1 cellular context compared by ENCODE assay signal in the genomic region with DNA sequence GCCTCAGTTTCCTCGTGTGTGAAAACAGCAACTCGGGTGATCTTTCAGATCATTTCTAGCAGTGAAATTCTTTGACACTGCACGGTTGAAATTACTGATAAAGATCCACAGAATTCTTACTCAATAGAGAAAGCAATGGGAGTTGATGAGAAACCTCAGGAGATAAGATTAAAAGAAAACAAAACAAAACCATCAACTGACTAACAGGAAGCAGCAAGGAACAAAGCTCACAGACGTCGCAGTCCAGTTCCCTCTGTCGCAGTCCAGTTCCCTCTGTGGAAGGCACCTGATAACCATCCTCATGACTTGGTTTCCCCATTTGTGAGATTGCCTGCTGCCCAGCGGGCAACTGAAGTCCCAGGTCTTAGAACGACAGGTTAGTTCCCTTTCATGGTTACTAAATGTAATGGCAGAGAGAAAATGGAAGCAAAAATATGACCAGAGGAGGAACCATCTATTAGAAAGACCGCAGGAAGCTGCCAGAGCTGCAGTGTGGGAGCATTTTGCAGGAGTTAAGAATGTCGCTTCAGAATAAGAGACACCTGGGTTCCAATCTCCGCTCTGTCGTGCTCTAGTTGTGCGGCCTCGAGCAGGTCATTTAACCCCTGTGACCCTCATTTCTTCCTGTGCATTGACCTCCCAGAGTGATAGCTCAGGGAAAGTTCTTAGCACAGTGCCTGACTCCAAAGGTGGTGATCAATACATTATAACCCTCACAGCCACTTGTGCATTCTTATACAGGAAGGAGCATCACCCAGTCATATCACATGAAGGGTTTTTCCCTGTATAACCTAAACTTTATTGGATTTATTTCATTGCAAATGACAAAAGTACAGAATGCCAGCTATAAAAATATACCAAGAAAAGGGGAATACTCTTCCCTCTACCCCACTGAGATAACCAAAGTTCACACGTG.
A peak's percentile ranks its signal among the peaks of the same experiment; 100 is the strongest.
TF ChIP-seq lines count a peak whose summit lies in the region.

No MANE protein-coding gene starts in this region.

TF ChIP-seq in K562, 482 proteins besides CTCF, POLR2A, EP300 and RAD21 (continued from another document and continues in another):
- TF ChIP-seq, protein P1, sequence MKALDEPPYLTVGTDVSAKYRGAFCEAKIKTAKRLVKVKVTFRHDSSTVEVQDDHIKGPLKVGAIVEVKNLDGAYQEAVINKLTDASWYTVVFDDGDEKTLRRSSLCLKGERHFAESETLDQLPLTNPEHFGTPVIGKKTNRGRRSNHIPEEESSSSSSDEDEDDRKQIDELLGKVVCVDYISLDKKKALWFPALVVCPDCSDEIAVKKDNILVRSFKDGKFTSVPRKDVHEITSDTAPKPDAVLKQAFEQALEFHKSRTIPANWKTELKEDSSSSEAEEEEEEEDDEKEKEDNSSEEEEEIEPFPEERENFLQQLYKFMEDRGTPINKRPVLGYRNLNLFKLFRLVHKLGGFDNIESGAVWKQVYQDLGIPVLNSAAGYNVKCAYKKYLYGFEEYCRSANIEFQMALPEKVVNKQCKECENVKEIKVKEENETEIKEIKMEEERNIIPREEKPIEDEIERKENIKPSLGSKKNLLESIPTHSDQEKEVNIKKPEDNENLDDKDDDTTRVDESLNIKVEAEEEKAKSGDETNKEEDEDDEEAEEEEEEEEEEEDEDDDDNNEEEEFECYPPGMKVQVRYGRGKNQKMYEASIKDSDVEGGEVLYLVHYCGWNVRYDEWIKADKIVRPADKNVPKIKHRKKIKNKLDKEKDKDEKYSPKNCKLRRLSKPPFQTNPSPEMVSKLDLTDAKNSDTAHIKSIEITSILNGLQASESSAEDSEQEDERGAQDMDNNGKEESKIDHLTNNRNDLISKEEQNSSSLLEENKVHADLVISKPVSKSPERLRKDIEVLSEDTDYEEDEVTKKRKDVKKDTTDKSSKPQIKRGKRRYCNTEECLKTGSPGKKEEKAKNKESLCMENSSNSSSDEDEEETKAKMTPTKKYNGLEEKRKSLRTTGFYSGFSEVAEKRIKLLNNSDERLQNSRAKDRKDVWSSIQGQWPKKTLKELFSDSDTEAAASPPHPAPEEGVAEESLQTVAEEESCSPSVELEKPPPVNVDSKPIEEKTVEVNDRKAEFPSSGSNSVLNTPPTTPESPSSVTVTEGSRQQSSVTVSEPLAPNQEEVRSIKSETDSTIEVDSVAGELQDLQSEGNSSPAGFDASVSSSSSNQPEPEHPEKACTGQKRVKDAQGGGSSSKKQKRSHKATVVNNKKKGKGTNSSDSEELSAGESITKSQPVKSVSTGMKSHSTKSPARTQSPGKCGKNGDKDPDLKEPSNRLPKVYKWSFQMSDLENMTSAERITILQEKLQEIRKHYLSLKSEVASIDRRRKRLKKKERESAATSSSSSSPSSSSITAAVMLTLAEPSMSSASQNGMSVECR (CRISPR knock-in tag; IDR thresholded peaks at IDR 0.05): no peak
- TF ChIP-seq ZNF561 (CRISPR knock-in tag; conservative IDR thresholded peaks at IDR 0.05): no peak
- TF ChIP-seq, protein P2, sequence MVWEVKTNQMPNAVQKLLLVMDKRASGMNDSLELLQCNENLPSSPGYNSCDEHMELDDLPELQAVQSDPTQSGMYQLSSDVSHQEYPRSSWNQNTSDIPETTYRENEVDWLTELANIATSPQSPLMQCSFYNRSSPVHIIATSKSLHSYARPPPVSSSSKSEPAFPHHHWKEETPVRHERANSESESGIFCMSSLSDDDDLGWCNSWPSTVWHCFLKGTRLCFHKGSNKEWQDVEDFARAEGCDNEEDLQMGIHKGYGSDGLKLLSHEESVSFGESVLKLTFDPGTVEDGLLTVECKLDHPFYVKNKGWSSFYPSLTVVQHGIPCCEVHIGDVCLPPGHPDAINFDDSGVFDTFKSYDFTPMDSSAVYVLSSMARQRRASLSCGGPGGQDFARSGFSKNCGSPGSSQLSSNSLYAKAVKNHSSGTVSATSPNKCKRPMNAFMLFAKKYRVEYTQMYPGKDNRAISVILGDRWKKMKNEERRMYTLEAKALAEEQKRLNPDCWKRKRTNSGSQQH (CRISPR knock-in tag; IDR thresholded peaks at IDR 0.05): no peak
- TF ChIP-seq, protein P3, sequence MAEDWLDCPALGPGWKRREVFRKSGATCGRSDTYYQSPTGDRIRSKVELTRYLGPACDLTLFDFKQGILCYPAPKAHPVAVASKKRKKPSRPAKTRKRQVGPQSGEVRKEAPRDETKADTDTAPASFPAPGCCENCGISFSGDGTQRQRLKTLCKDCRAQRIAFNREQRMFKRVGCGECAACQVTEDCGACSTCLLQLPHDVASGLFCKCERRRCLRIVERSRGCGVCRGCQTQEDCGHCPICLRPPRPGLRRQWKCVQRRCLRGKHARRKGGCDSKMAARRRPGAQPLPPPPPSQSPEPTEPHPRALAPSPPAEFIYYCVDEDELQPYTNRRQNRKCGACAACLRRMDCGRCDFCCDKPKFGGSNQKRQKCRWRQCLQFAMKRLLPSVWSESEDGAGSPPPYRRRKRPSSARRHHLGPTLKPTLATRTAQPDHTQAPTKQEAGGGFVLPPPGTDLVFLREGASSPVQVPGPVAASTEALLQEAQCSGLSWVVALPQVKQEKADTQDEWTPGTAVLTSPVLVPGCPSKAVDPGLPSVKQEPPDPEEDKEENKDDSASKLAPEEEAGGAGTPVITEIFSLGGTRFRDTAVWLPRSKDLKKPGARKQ (CRISPR knock-in tag; IDR thresholded peaks at IDR 0.05): no peak
- no peak for TF ChIP-seq MEF2A (IDR thresholded peaks at IDR 0.05; ENCODE audit: control insufficient read depth, low read depth, low read length)
- TF ChIP-seq, protein P4, sequence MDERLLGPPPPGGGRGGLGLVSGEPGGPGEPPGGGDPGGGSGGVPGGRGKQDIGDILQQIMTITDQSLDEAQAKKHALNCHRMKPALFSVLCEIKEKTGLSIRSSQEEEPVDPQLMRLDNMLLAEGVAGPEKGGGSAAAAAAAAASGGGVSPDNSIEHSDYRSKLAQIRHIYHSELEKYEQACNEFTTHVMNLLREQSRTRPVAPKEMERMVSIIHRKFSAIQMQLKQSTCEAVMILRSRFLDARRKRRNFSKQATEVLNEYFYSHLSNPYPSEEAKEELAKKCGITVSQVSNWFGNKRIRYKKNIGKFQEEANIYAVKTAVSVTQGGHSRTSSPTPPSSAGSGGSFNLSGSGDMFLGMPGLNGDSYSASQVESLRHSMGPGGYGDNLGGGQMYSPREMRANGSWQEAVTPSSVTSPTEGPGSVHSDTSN (CRISPR knock-in tag; IDR thresholded peaks at IDR 0.05; ENCODE audit: low read depth): no peak
- TF ChIP-seq, protein P4 (tag; conservative IDR thresholded peaks at IDR 0.05; ENCODE audit: low read depth): no peak
- TF ChIP-seq TRIM28 (IDR thresholded peaks at IDR 0.05): no peak
- TF ChIP-seq, protein P5, sequence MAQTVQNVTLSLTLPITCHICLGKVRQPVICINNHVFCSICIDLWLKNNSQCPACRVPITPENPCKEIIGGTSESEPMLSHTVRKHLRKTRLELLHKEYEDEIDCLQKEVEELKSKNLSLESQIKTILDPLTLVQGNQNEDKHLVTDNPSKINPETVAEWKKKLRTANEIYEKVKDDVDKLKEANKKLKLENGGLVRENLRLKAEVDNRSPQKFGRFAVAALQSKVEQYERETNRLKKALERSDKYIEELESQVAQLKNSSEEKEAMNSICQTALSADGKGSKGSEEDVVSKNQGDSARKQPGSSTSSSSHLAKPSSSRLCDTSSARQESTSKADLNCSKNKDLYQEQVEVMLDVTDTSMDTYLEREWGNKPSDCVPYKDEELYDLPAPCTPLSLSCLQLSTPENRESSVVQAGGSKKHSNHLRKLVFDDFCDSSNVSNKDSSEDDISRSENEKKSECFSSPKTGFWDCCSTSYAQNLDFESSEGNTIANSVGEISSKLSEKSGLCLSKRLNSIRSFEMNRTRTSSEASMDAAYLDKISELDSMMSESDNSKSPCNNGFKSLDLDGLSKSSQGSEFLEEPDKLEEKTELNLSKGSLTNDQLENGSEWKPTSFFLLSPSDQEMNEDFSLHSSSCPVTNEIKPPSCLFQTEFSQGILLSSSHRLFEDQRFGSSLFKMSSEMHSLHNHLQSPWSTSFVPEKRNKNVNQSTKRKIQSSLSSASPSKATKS (CRISPR knock-in tag; IDR thresholded peaks at IDR 0.05): no peak
- TF ChIP-seq, protein P6, sequence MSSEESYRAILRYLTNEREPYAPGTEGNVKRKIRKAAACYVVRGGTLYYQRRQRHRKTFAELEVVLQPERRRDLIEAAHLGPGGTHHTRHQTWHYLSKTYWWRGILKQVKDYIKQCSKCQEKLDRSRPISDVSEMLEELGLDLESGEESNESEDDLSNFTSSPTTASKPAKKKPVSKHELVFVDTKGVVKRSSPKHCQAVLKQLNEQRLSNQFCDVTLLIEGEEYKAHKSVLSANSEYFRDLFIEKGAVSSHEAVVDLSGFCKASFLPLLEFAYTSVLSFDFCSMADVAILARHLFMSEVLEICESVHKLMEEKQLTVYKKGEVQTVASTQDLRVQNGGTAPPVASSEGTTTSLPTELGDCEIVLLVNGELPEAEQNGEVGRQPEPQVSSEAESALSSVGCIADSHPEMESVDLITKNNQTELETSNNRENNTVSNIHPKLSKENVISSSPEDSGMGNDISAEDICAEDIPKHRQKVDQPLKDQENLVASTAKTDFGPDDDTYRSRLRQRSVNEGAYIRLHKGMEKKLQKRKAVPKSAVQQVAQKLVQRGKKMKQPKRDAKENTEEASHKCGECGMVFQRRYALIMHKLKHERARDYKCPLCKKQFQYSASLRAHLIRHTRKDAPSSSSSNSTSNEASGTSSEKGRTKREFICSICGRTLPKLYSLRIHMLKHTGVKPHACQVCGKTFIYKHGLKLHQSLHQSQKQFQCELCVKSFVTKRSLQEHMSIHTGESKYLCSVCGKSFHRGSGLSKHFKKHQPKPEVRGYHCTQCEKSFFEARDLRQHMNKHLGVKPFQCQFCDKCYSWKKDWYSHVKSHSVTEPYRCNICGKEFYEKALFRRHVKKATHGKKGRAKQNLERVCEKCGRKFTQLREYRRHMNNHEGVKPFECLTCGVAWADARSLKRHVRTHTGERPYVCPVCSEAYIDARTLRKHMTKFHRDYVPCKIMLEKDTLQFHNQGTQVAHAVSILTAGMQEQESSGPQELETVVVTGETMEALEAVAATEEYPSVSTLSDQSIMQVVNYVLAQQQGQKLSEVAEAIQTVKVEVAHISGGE (CRISPR knock-in tag; IDR thresholded peaks at IDR 0.05): peak in 1 of 3 experiments; percentile 43; a peak in 1 of 6 replicates
- TF ChIP-seq ZNF445 (CRISPR knock-in tag; IDR thresholded peaks at IDR 0.05; ENCODE audit: low read depth): no peak
- no peak for TF ChIP-seq ZBTB1 (CRISPR knock-in tag; IDR thresholded peaks at IDR 0.05; ENCODE audit: borderline replicate concordance, low read depth)
- TF ChIP-seq ELF4 (CRISPR knock-in tag; IDR thresholded peaks at IDR 0.05): no peak
- no peak for TF ChIP-seq ZZZ3 (IDR thresholded peaks at IDR 0.05)
- TF ChIP-seq L3MBTL2 (IDR thresholded peaks at IDR 0.05): peak; percentile 46; the same call in 1 of the 2 replicates
- TF ChIP-seq, protein P7, sequence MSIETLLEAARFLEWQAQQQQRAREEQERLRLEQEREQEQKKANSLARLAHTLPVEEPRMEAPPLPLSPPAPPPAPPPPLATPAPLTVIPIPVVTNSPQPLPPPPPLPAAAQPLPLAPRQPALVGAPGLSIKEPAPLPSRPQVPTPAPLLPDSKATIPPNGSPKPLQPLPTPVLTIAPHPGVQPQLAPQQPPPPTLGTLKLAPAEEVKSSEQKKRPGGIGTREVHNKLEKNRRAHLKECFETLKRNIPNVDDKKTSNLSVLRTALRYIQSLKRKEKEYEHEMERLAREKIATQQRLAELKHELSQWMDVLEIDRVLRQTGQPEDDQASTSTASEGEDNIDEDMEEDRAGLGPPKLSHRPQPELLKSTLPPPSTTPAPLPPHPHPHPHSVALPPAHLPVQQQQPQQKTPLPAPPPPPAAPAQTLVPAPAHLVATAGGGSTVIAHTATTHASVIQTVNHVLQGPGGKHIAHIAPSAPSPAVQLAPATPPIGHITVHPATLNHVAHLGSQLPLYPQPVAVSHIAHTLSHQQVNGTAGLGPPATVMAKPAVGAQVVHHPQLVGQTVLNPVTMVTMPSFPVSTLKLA (conservative IDR thresholded peaks at IDR 0.05): no peak
- TF ChIP-seq ZNF830 (CRISPR knock-in tag; IDR thresholded peaks at IDR 0.05): no peak
- no peak for TF ChIP-seq NFATC3 (IDR thresholded peaks at IDR 0.05)
- TF ChIP-seq RBFOX2 (IDR thresholded peaks at IDR 0.05; ENCODE audit: low read depth, low read length): no peak
- TF ChIP-seq ZNF121 (CRISPR knock-in tag; conservative IDR thresholded peaks at IDR 0.05): no peak
- no peak for TF ChIP-seq ZNF311 (CRISPR knock-in tag; IDR thresholded peaks at IDR 0.05)
- no peak for TF ChIP-seq STAG1 (CRISPR knock-in tag; IDR thresholded peaks at IDR 0.05; ENCODE audit: borderline replicate concordance)
- no peak for TF ChIP-seq ZNF586 (CRISPR knock-in tag; conservative IDR thresholded peaks at IDR 0.05)
- no peak for TF ChIP-seq ARNT (IDR thresholded peaks at IDR 0.05)
- TF ChIP-seq ZKSCAN3 (CRISPR knock-in tag; IDR thresholded peaks at IDR 0.05): no peak
- no peak for TF ChIP-seq MAFF (IDR thresholded peaks at IDR 0.05; ENCODE audit: low read length)
- no peak for TF ChIP-seq KAT2B (IDR thresholded peaks at IDR 0.05; ENCODE audit: low read depth, low read length)
- TF ChIP-seq XRCC3 (IDR thresholded peaks at IDR 0.05): no peak
- peak; percentile 39; the same call in 1 of the 2 replicates for TF ChIP-seq PHF8 (IDR thresholded peaks at IDR 0.05; ENCODE audit: borderline replicate concordance, low read length)
- TF ChIP-seq, protein P8, sequence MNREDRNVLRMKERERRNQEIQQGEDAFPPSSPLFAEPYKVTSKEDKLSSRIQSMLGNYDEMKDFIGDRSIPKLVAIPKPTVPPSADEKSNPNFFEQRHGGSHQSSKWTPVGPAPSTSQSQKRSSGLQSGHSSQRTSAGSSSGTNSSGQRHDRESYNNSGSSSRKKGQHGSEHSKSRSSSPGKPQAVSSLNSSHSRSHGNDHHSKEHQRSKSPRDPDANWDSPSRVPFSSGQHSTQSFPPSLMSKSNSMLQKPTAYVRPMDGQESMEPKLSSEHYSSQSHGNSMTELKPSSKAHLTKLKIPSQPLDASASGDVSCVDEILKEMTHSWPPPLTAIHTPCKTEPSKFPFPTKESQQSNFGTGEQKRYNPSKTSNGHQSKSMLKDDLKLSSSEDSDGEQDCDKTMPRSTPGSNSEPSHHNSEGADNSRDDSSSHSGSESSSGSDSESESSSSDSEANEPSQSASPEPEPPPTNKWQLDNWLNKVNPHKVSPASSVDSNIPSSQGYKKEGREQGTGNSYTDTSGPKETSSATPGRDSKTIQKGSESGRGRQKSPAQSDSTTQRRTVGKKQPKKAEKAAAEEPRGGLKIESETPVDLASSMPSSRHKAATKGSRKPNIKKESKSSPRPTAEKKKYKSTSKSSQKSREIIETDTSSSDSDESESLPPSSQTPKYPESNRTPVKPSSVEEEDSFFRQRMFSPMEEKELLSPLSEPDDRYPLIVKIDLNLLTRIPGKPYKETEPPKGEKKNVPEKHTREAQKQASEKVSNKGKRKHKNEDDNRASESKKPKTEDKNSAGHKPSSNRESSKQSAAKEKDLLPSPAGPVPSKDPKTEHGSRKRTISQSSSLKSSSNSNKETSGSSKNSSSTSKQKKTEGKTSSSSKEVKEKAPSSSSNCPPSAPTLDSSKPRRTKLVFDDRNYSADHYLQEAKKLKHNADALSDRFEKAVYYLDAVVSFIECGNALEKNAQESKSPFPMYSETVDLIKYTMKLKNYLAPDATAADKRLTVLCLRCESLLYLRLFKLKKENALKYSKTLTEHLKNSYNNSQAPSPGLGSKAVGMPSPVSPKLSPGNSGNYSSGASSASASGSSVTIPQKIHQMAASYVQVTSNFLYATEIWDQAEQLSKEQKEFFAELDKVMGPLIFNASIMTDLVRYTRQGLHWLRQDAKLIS (CRISPR knock-in tag; IDR thresholded peaks at IDR 0.05): no peak
- TF ChIP-seq CHCHD3 (CRISPR knock-in tag; IDR thresholded peaks at IDR 0.05): no peak
- no peak for TF ChIP-seq ZNF232 (CRISPR knock-in tag; IDR thresholded peaks at IDR 0.05)
